In genomic region chr6:148343383-148343782, GRCh38 we compare ENCODE assay signal across 9 cellular contexts. TPM values are rescaled to one million over a fixed set of nuclear protein-coding genes. Genes with fewer than 3 reads are reported as not detected.
A peak's percentile ranks its signal among the peaks of the same experiment; 100 is the strongest.
DNase-seq lines count a peak whose midpoint lies in the region; ATAC-seq and TF ChIP-seq lines count a peak whose summit lies in the region.
"Had no signal": no experiment of that assay in that cellular context is flagged by ENCODE, and none has a peak within 500 bp of the region (broad histone marks: within the 10 kb centered on the region; RNA-seq: fewer than 3 reads in every experiment).

No MANE protein-coding gene starts in this region.

- H3K27ac ChIP-seq in iPS-18a (ENCODE audit: low read length), result peak overlapping the region; percentile 69
- no peak overlapping the region for H3K27ac ChIP-seq in smooth muscle cell (ENCODE audit: low read depth)

- H3K36me3 Mint-ChIP-seq in activated T-helper 2 cell treated with anti-CD3 and anti-CD28 coated beads, Interferon-gamma antibody, Interleukin-2, Interleukin-4, amounts not matched to agents 10 μg/mL and 5 μg/mL and 100 μg/mL, durations not matched to agents 14 hours and 24 hours and 36 hours (ENCODE audit: low read depth), result no peaks in the 10 kb centered on the region

- H3K9me3 ChIP-seq in iPS-18a (ENCODE audit: control insufficient read depth, low read depth, low read length), result no peaks in the 10 kb centered on the region
- no peaks in the 10 kb centered on the region for H3K9me3 ChIP-seq in smooth muscle cell (replicated peaks; ENCODE audit: low read depth)

- TF ChIP-seq CTCF in HFF-Myc (IDR thresholded peaks at IDR 0.05; ENCODE audit: low read depth, low read length, missing control alignments) (no peak), smooth muscle cell (IDR thresholded peaks at IDR 0.05; ENCODE audit: borderline replicate concordance, insufficient read depth, poor library complexity, severe bottlenecking) (no peak)

- no peak overlapping the region for H2AFZ ChIP-seq in smooth muscle cell (ENCODE audit: low read depth)

- 5% methylated on average over 3 of the region's 3 CpGs for WGBS in smooth muscle cell (ENCODE audit: low lambda C conversion rate)

- DNase-seq in HFF-Myc (ENCODE audit: extremely low read depth, low read depth) (no peak), smooth muscle cell (lab: John Stamatoyannopoulos, UW; ENCODE audit: unreplicated experiment) (no peak), erythroblast (lab: John Stamatoyannopoulos, UW) (no peak)
- DNase-seq in activated T-helper 2 cell treated with anti-CD3 and anti-CD28 coated beads, Interferon-gamma antibody, Interleukin-2, Interleukin-4, amounts not matched to agents 10 μg/mL and 5 μg/mL and 100 μg/mL, durations not matched to agents 14 hours and 24 hours and 36 hours (ENCODE audit: low spot score), result no peak
- no peak for DNase-seq in effector CD8-positive, alpha-beta T cell (lab: John Stamatoyannopoulos, UW)

- H3K27me3 ChIP-seq in iPS-18a (ENCODE audit: control insufficient read depth, insufficient read depth, low read length) (no peaks in the 10 kb centered on the region), smooth muscle cell (ENCODE audit: low read depth) (no peaks in the 10 kb centered on the region)

- peaks cover 21% of the 10 kb centered on the region for H3K79me2 ChIP-seq in smooth muscle cell (ENCODE audit: low read depth)

- peaks cover 12% of the 10 kb centered on the region for H3K4me1 Mint-ChIP-seq in activated T-helper 2 cell treated with anti-CD3 and anti-CD28 coated beads, Interferon-gamma antibody, Interleukin-2, Interleukin-4, amounts not matched to agents 10 μg/mL and 5 μg/mL and 100 μg/mL, durations not matched to agents 14 hours and 24 hours and 36 hours (ENCODE audit: low read depth)

- H3K9ac ChIP-seq in iPS-18a (ENCODE audit: low read length), result peak overlapping the region; percentile 78
- peak overlapping the region; percentile 78 for H3K9ac ChIP-seq in smooth muscle cell (ENCODE audit: low read depth)

- peak overlapping the region; percentile 13 for H3K4me3 Mint-ChIP-seq in activated T-helper 2 cell treated with anti-CD3 and anti-CD28 coated beads, Interferon-gamma antibody, Interleukin-2, Interleukin-4, amounts not matched to agents 10 μg/mL and 5 μg/mL and 100 μg/mL, durations not matched to agents 14 hours and 24 hours and 36 hours (ENCODE audit: low read depth)

- peaks cover 43% of the 10 kb centered on the region for H3K27me3 Mint-ChIP-seq in activated T-helper 2 cell treated with anti-CD3 and anti-CD28 coated beads, Interferon-gamma antibody, Interleukin-2, Interleukin-4, amounts not matched to agents 10 μg/mL and 5 μg/mL and 100 μg/mL, durations not matched to agents 14 hours and 24 hours and 36 hours (ENCODE audit: low read depth)

- no peaks in the 10 kb centered on the region for H3K36me3 ChIP-seq in iPS-18a (ENCODE audit: control insufficient read depth, low read depth, low read length)
- no peaks in the 10 kb centered on the region for H3K36me3 ChIP-seq in smooth muscle cell (ENCODE audit: low read depth)

- H3K27ac Mint-ChIP-seq in activated T-helper 2 cell treated with anti-CD3 and anti-CD28 coated beads, Interferon-gamma antibody, Interleukin-2, Interleukin-4, amounts not matched to agents 10 μg/mL and 5 μg/mL and 100 μg/mL, durations not matched to agents 14 hours and 24 hours and 36 hours, result no peak overlapping the region

- ATAC-seq in GM21423 (IDR thresholded peaks at IDR 0.05; ENCODE audit: unreplicated experiment) (no peak), HG03521 (IDR thresholded peaks at IDR 0.05; ENCODE audit: unreplicated experiment) (no peak)

- no peaks in the 10 kb centered on the region for H3K9me3 Mint-ChIP-seq in activated T-helper 2 cell treated with anti-CD3 and anti-CD28 coated beads, Interferon-gamma antibody, Interleukin-2, Interleukin-4, amounts not matched to agents 10 μg/mL and 5 μg/mL and 100 μg/mL, durations not matched to agents 14 hours and 24 hours and 36 hours

- peaks cover 7% of the 10 kb centered on the region for H4K20me1 ChIP-seq in smooth muscle cell (ENCODE audit: low read depth)

- peak overlapping the region; percentile 97 for H3K4me2 ChIP-seq in smooth muscle cell

- TF ChIP-seq POLR2A in erythroblast (IDR thresholded peaks at IDR 0.05; ENCODE audit: low read length), result no peak

- H3K4me1 ChIP-seq in iPS-18a (ENCODE audit: control insufficient read depth, low read depth, low read length) (peaks cover 49% of the 10 kb centered on the region), smooth muscle cell (ENCODE audit: low read depth) (peaks cover 45% of the 10 kb centered on the region)

- H3F3A ChIP-seq in smooth muscle cell (ENCODE audit: low read depth), result peaks cover 5% of the 10 kb centered on the region

- H3K4me3 ChIP-seq in HFF-Myc (replicated peaks; ENCODE audit: low read depth, low read length) (peak overlapping the region; percentile 65), iPS-18a (ENCODE audit: low read length) (peak overlapping the region; percentile 96), smooth muscle cell (peak overlapping the region; percentile 85)

- intact Hi-C loops in activated T-helper 2 cell treated with anti-CD3 and anti-CD28 coated beads, Interferon-gamma antibody, Interleukin-2, Interleukin-4, amounts not matched to agents 10 μg/mL and 5 μg/mL and 100 μg/mL, durations not matched to agents 14 hours and 24 hours and 36 hours (cut with micrococcal nuclease), result no loop called here

RNA-seq across cellular contexts. Expression of gene SASH1, which starts 0.7 kb away (rescaled TPM):
- 0.52 and 0.74 TPM in 2 replicates for total RNA-seq in activated T-helper 2 cell treated with anti-CD3 and anti-CD28 coated beads, Interferon-gamma antibody, Interleukin-2, Interleukin-4, amounts not matched to agents 10 μg/mL and 5 μg/mL and 100 μg/mL, durations not matched to agents 14 hours and 24 hours and 36 hours
- 16.2 and 21.2 TPM in 2 replicates for total RNA-seq in smooth muscle cell
- polyA plus RNA-seq in smooth muscle cell, result 12.7 and 13.3 TPM in 2 replicates
- total RNA-seq: OCI-LY7 had no signal
